Comparison of ENCODE assay signal across 25 cellular contexts in the genomic region with DNA sequence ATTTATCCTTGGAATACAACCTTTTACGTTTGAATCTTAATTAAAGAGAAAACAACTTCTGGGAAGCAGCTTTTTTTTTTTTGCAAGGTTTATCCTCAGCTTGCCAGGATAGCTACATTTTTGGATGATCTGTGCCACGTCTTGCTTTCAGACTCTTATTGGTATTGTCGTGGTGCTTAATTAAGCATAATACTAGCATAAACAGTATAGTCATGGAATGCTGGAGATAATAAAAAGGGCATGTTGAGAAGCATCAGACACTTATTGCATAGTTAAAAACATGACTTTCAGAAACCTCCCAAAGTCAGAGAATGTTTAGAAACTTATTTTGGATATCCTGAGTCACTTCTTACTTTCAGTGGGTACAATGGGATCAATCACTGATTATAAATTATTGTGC.
"Had no signal": no experiment of that assay in that cellular context is flagged by ENCODE, and none has a peak within 500 bp of the region (broad histone marks: within the 10 kb centered on the region; RNA-seq: fewer than 3 reads in every experiment).

No MANE protein-coding gene starts in this region.

- H3K9me3 Mint-ChIP-seq: activated naive CD4-positive, alpha-beta T cell treated with anti-CD3 and anti-CD28 coated beads, Interleukin-2, amount 50 U/mL, for 24 hours; T-helper 1 cell treated with Interleukin-12 subunit alpha and Interleukin-12 subunit beta and Interleukin-4 antibody, amounts not matched to agents 30 μg/mL and 1 μg/mL, for 36 hours; WTC11 had no signal

- H3K27me3 Mint-ChIP-seq: brain had no signal

- H3K4me3 Mint-ChIP-seq: activated CD8-positive, alpha-beta T cell treated with anti-CD3 and anti-CD28 coated beads, Interleukin-2, amount 10 ng/mL, durations not matched to agents 7 days and 5 days; activated naive CD4-positive, alpha-beta T cell treated with anti-CD3 and anti-CD28 coated beads, Interleukin-2, amount 50 U/mL, for 24 hours; T-helper 1 cell treated with Interleukin-12 subunit alpha and Interleukin-12 subunit beta and Interleukin-4 antibody, amounts not matched to agents 30 μg/mL and 1 μg/mL, for 36 hours; WTC11 had no signal

- DNase-seq: activated CD4-positive, alpha-beta T cell treated with anti-CD3 and anti-CD28 coated beads for 48 hours; activated CD4-positive, alpha-beta T cell treated with anti-CD3 and anti-CD28 coated beads, Interleukin-2, amount 50 U/mL, for 4 hours; activated CD4-positive, CD25-positive, alpha-beta regulatory T cell treated with anti-CD3 and anti-CD28 coated beads, Interleukin-2, amount 50 U/mL, for 72 hours; activated CD8-positive, alpha-beta memory T cell treated with anti-CD3 and anti-CD28 coated beads, Interleukin-2, amount 50 U/mL, for 48 hours; activated CD8-positive, alpha-beta T cell treated with anti-CD3 and anti-CD28 coated beads, Interleukin-2, amount 10 ng/mL, durations not matched to agents 7 days and 5 days; activated effector memory CD4-positive, alpha-beta T cell treated with Interleukin-2 at 50 U/mL for 16 hours; activated naive CD4-positive, alpha-beta T cell; activated T-cell treated with anti-CD3 and anti-CD28 coated beads, Interleukin-2, amount 50 U/mL, for 1 hour; amniotic stem cell; cerebellar nuclear complex; Karpas-422; MM.1S; NCI-H1436; NCI-H187; NCI-H2081; NCI-H510A treated with DMSO at 0.1 percent for 48 hours; NCI-H69; Right ventricle myocardium superior; RPMI8226; SJCRH30 had no signal

- H3K27ac Mint-ChIP-seq: activated CD8-positive, alpha-beta T cell treated with anti-CD3 and anti-CD28 coated beads, Interleukin-2, amount 10 ng/mL, durations not matched to agents 7 days and 5 days; T-helper 1 cell treated with Interleukin-12 subunit alpha and Interleukin-12 subunit beta and Interleukin-4 antibody, amounts not matched to agents 30 μg/mL and 1 μg/mL, for 36 hours; WTC11 had no signal

- ATAC-seq: activated CD8-positive, alpha-beta T cell treated with anti-CD3 and anti-CD28 coated beads, Interleukin-2, amount 10 ng/mL, durations not matched to agents 7 days and 5 days; Panc1; WTC11 had no signal

- H3K36me3 Mint-ChIP-seq: activated naive CD4-positive, alpha-beta T cell treated with anti-CD3 and anti-CD28 coated beads, Interleukin-2, amount 50 U/mL, for 24 hours; brain; WTC11 had no signal
